In the genomic region with DNA sequence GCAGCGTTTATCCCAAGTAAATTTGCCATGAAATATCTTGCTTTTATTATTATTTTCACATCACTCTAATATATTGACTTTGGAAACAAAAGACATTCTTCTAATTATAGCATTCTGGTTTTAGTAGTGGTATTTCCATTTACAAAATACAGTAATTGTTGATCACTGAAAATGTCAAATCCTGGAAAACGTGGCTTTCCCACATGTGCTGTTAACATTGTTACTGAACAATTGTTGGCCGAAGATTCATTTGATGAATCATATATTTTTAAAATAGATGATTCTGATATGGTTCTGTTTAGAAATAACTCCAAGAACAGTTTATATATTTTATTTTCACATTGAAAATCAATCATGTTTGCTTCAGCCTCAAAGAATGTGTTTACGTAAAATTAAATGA, we compare ENCODE assay signal across 26 cellular contexts. TPM values are rescaled to one million over a fixed set of nuclear protein-coding genes. Genes with fewer than 3 reads are reported as not detected.
"Had no signal": no experiment of that assay in that cellular context is flagged by ENCODE, and none has a peak within 500 bp of the region (broad histone marks: within the 10 kb centered on the region; RNA-seq: fewer than 3 reads in every experiment).

No MANE protein-coding gene starts in this region.

- H3K4me3 Mint-ChIP-seq: activated CD8-positive, alpha-beta T cell treated with anti-CD3 and anti-CD28 coated beads, Interleukin-2, amount 10 ng/mL, durations not matched to agents 7 days and 5 days; activated naive CD4-positive, alpha-beta T cell treated with anti-CD3 and anti-CD28 coated beads, Interleukin-2, amount 50 U/mL, for 24 hours; activated T-helper 1 cell treated with anti-CD3 and anti-CD28 coated beads, Interleukin-12 subunit alpha, Interleukin-12 subunit beta, Interleukin-2, Interleukin-4 antibody, amounts not matched to agents 30 ng/mL and 10 ng/mL and 1 ng/mL, durations not matched to agents 14 hours and 24 hours and 36 hours; T-helper 1 cell treated with Interleukin-12 subunit alpha and Interleukin-12 subunit beta and Interleukin-4 antibody, amounts not matched to agents 30 μg/mL and 1 μg/mL, for 36 hours had no signal

- ATAC-seq: activated CD8-positive, alpha-beta T cell treated with anti-CD3 and anti-CD28 coated beads, Interleukin-2, amount 10 ng/mL, durations not matched to agents 7 days and 5 days; Panc1; Right ventricle myocardium inferior had no signal

- H3K27ac Mint-ChIP-seq: activated CD8-positive, alpha-beta T cell treated with anti-CD3 and anti-CD28 coated beads, Interleukin-2, amount 10 ng/mL, durations not matched to agents 7 days and 5 days; activated naive CD4-positive, alpha-beta T cell treated with anti-CD3 and anti-CD28 coated beads, Interleukin-2, amount 50 U/mL, for 24 hours; activated T-helper 1 cell treated with anti-CD3 and anti-CD28 coated beads, Interleukin-12 subunit alpha, Interleukin-12 subunit beta, Interleukin-2, Interleukin-4 antibody, amounts not matched to agents 30 ng/mL and 10 ng/mL and 1 ng/mL, durations not matched to agents 14 hours and 24 hours and 36 hours; T-helper 1 cell treated with Interleukin-12 subunit alpha and Interleukin-12 subunit beta and Interleukin-4 antibody, amounts not matched to agents 30 μg/mL and 1 μg/mL, for 36 hours had no signal

- H3K4me3 ChIP-seq: breast epithelium had no signal

- H3K4me2 ChIP-seq: KMS-11 had no signal

- H3K27me3 ChIP-seq: breast epithelium had no signal

- H3K9me3 ChIP-seq: breast epithelium had no signal

- H3K27me3 Mint-ChIP-seq: activated naive CD4-positive, alpha-beta T cell treated with anti-CD3 and anti-CD28 coated beads, Interleukin-2, amount 50 U/mL, for 24 hours had no signal

- H3K4me1 ChIP-seq: breast epithelium had no signal

- H3K27ac ChIP-seq: breast epithelium, KMS-11 had no signal

- H3K9ac ChIP-seq: KMS-11 had no signal

- DNase-seq: activated CD4-positive, alpha-beta T cell treated with anti-CD3 and anti-CD28 coated beads for 48 hours; activated CD4-positive, alpha-beta T cell treated with anti-CD3 and anti-CD28 coated beads, Interleukin-2, amount 50 U/mL, for 4 hours; activated CD4-positive, CD25-positive, alpha-beta regulatory T cell treated with anti-CD3 and anti-CD28 coated beads, Interleukin-2, amount 50 U/mL, for 72 hours; activated CD8-positive, alpha-beta memory T cell treated with anti-CD3 and anti-CD28 coated beads, Interleukin-2, amount 50 U/mL, for 48 hours; activated CD8-positive, alpha-beta T cell treated with anti-CD3 and anti-CD28 coated beads, Interleukin-2, amount 10 ng/mL, durations not matched to agents 7 days and 5 days; activated effector memory CD4-positive, alpha-beta T cell treated with Interleukin-2 at 50 U/mL for 16 hours; activated naive CD4-positive, alpha-beta T cell; activated T-cell treated with anti-CD3 and anti-CD28 coated beads, Interleukin-2, amount 50 U/mL, for 1 hour; aorta; NCI-H1092; NCI-H1417 treated with DMSO at 0.1 percent for 48 hours; NCI-H1694; NCI-H2029; NCI-H2107; NCI-H345; NCI-H510A; NCI-H526 treated with DMSO at 0.1 percent for 48 hours; NCI-H82 had no signal

- H3K36me3 ChIP-seq: breast epithelium had no signal

RNA-seq across cellular contexts. Expression of gene SP140, which starts 32.9 kb away (rescaled TPM):
- total RNA-seq: MCF 10A had no signal
